1 cellular context compared by ENCODE assay signal in genomic region chr2:112794131-112794733, GRCh38.
A peak's percentile ranks its signal among the peaks of the same experiment; 100 is the strongest.
TF ChIP-seq lines count a peak whose summit lies in the region.

No MANE protein-coding gene starts in this region.

TF ChIP-seq in K562, 482 proteins besides CTCF, POLR2A, EP300 and RAD21 (continued from another document and continues in another):
- TF ChIP-seq KHSRP (IDR thresholded peaks at IDR 0.05) (no peak), ZC3H4 (CRISPR knock-in tag; IDR thresholded peaks at IDR 0.05; ENCODE audit: borderline replicate concordance) (no peak), IRF9 (tag; IDR thresholded peaks at IDR 0.05) (peak; percentile 99), ZNF589 (CRISPR knock-in tag; IDR thresholded peaks at IDR 0.05; ENCODE audit: low read depth) (peak; percentile 95), PHB (CRISPR knock-in tag; IDR thresholded peaks at IDR 0.05) (no peak), ZNF24 (IDR thresholded peaks at IDR 0.05) (peak; percentile 73; the same call in 1 of the 2 replicates), ELF1 (tag; IDR thresholded peaks at IDR 0.05) (peak; percentile 59; the same call in 1 of the 2 replicates), ZNF239 (CRISPR knock-in tag; IDR thresholded peaks at IDR 0.05) (peak; percentile 64), XRCC5 (IDR thresholded peaks at IDR 0.05; ENCODE audit: low read depth, low read length) (no peak), ZNF592 (IDR thresholded peaks at IDR 0.05) (peak; percentile 98), HDAC3 (IDR thresholded peaks at IDR 0.05; ENCODE audit: borderline replicate concordance, partially characterized antibody) (peak; percentile 42), MEF2A (IDR thresholded peaks at IDR 0.05; ENCODE audit: control insufficient read depth, low read depth, low read length) (no peak), ZFP36 (IDR thresholded peaks at IDR 0.05; ENCODE audit: low read depth, low read length, partially characterized antibody) (peak; percentile 33), BCOR (IDR thresholded peaks at IDR 0.05) (peak; percentile 27; the same call in 1 of the 2 replicates), RBM14 (IDR thresholded peaks at IDR 0.05; ENCODE audit: borderline replicate concordance, insufficient read depth, low read depth, low read length) (no peak), U2AF1 (optimal IDR thresholded peaks at IDR 0.05; ENCODE audit: low read depth, low read length) (no peak), SRSF7 (optimal IDR thresholded peaks at IDR 0.05; ENCODE audit: low read depth, low read length) (no peak), GATAD2A (IDR thresholded peaks at IDR 0.05) (no peak; the same call in 1 of the 2 replicates), FOS (IDR thresholded peaks at IDR 0.05; ENCODE audit: extremely low read depth, insufficient read length) (no peak), FOXJ2 (tag; IDR thresholded peaks at IDR 0.05) (peak; percentile 92), ATF2 (CRISPR knock-in tag; IDR thresholded peaks at IDR 0.05) (no peak), ZSCAN29 (IDR thresholded peaks at IDR 0.05) (no peak), CEBPG (CRISPR knock-in tag; IDR thresholded peaks at IDR 0.05) (peak; percentile 100), CEBPG (tag; conservative IDR thresholded peaks at IDR 0.05 in 1 of 2, IDR thresholded peaks at IDR 0.05 in 1 of 2) (peak; percentile 99 to 100), TCF3 (CRISPR knock-in tag; IDR thresholded peaks at IDR 0.05) (peak; percentile 49), ZNF133 (CRISPR knock-in tag; IDR thresholded peaks at IDR 0.05) (no peak), ZNF140 (CRISPR knock-in tag; IDR thresholded peaks at IDR 0.05) (no peak), ILK (tag; IDR thresholded peaks at IDR 0.05; ENCODE audit: borderline replicate concordance, low read depth) (no peak), ZKSCAN1 (IDR thresholded peaks at IDR 0.05; ENCODE audit: low read depth, low read length) (no peak), NCOA6 (IDR thresholded peaks at IDR 0.05) (no peak), ZMIZ1 (IDR thresholded peaks at IDR 0.05; ENCODE audit: low read depth in 2 of 2, low read length in 2 of 2) (no peak), BRF1 (IDR thresholded peaks at IDR 0.05; ENCODE audit: borderline replicate concordance, extremely low read depth, insufficient read length) (no peak), TEAD1 (CRISPR knock-in tag; IDR thresholded peaks at IDR 0.05) (peak; percentile 58 to 84; a peak in 3 of 4 replicates), ZNF75A (CRISPR knock-in tag; IDR thresholded peaks at IDR 0.05) (no peak), ZNF197 (CRISPR knock-in tag; IDR thresholded peaks at IDR 0.05; ENCODE audit: low read depth) (peak; percentile 57; the same call in 1 of the 2 replicates), BCLAF1 (IDR thresholded peaks at IDR 0.05; ENCODE audit: borderline replicate concordance in 1 of 2, control insufficient read depth in 1 of 2, low read depth in 2 of 2, low read length in 1 of 2) (no peak), HSF4 (CRISPR knock-in tag; IDR thresholded peaks at IDR 0.05; ENCODE audit: borderline replicate concordance) (peak; percentile 88; the same call in 1 of the 2 replicates), RHOXF2B (CRISPR knock-in tag; conservative IDR thresholded peaks at IDR 0.05) (0 out of 2 replicates have a peak, but pooled peaks have one; percentile 10), DDX20 (tag; IDR thresholded peaks at IDR 0.05; ENCODE audit: low read depth) (peak; percentile 76), CHD2 (IDR thresholded peaks at IDR 0.05; ENCODE audit: low read depth, low read length) (no peak), CBFB (CRISPR knock-in tag; IDR thresholded peaks at IDR 0.05) (no peak), NCOR1 (IDR thresholded peaks at IDR 0.05) (peak; percentile 51; the same call in 1 of the 2 replicates), L3MBTL2 (IDR thresholded peaks at IDR 0.05) (peak; percentile 98), RFX7 (CRISPR knock-in tag; IDR thresholded peaks at IDR 0.05) (no peak)
- TF ChIP-seq, protein P1, sequence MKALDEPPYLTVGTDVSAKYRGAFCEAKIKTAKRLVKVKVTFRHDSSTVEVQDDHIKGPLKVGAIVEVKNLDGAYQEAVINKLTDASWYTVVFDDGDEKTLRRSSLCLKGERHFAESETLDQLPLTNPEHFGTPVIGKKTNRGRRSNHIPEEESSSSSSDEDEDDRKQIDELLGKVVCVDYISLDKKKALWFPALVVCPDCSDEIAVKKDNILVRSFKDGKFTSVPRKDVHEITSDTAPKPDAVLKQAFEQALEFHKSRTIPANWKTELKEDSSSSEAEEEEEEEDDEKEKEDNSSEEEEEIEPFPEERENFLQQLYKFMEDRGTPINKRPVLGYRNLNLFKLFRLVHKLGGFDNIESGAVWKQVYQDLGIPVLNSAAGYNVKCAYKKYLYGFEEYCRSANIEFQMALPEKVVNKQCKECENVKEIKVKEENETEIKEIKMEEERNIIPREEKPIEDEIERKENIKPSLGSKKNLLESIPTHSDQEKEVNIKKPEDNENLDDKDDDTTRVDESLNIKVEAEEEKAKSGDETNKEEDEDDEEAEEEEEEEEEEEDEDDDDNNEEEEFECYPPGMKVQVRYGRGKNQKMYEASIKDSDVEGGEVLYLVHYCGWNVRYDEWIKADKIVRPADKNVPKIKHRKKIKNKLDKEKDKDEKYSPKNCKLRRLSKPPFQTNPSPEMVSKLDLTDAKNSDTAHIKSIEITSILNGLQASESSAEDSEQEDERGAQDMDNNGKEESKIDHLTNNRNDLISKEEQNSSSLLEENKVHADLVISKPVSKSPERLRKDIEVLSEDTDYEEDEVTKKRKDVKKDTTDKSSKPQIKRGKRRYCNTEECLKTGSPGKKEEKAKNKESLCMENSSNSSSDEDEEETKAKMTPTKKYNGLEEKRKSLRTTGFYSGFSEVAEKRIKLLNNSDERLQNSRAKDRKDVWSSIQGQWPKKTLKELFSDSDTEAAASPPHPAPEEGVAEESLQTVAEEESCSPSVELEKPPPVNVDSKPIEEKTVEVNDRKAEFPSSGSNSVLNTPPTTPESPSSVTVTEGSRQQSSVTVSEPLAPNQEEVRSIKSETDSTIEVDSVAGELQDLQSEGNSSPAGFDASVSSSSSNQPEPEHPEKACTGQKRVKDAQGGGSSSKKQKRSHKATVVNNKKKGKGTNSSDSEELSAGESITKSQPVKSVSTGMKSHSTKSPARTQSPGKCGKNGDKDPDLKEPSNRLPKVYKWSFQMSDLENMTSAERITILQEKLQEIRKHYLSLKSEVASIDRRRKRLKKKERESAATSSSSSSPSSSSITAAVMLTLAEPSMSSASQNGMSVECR (CRISPR knock-in tag; IDR thresholded peaks at IDR 0.05), result no peak
